17 cellular contexts compared by ENCODE assay signal in genomic region chr21:42081138-42081537, GRCh38. TPM values are rescaled to one million over a fixed set of nuclear protein-coding genes. Genes with fewer than 3 reads are reported as not detected.
DNase-seq lines count a peak whose midpoint lies in the region; ATAC-seq and TF ChIP-seq lines count a peak whose summit lies in the region.
"Had no signal": no experiment of that assay in that cellular context is flagged by ENCODE, and none has a peak within 500 bp of the region (broad histone marks: within the 10 kb centered on the region; RNA-seq: fewer than 3 reads in every experiment).

No MANE protein-coding gene starts in this region.

- no peaks in the 10 kb centered on the region for H3K36me3 Mint-ChIP-seq in mesothelial cell of epicardium
- H3K36me3 Mint-ChIP-seq: activated naive CD4-positive, alpha-beta T cell treated with anti-CD3 and anti-CD28 coated beads, Interleukin-2, amount 50 U/mL, for 24 hours; CD8-positive, alpha-beta T cell had no signal

- TF ChIP-seq CTCF in mesothelial cell of epicardium (IDR thresholded peaks at IDR 0.05; ENCODE audit: unreplicated experiment) = no peak
- TF ChIP-seq CTCF in GM13976 (IDR thresholded peaks at IDR 0.05; ENCODE audit: borderline replicate concordance, control extremely low read depth, extremely low read depth, insufficient read depth, missing control alignments) = no peak

- DNase-seq in Right ventricle myocardium inferior (ENCODE audit: missing footprints) (peak; percentile 13), Right ventricle myocardium superior (no peak), astrocyte of the hippocampus (ENCODE audit: low read depth, low spot score) (peak; percentile 56), medulla oblongata (ENCODE audit: extremely low spot score) (peak; percentile 63), mesothelial cell of epicardium (ENCODE audit: low spot score in 2 of 2, unreplicated experiment in 2 of 2) (no peak), GM13976 (ENCODE audit: low spot score) (no peak)
- DNase-seq: activated CD4-positive, alpha-beta T cell treated with anti-CD3 and anti-CD28 coated beads for 4 hours; activated CD8-positive, alpha-beta memory T cell treated with anti-CD3 and anti-CD28 coated beads, Interleukin-2, amount 50 U/mL, for 48 hours; CD8-positive, alpha-beta T cell; islet precursor cell; mucosa of descending colon; NCI-H2107; NCI-H748 treated with DMSO at 0.1 percent for 48 hours; posterior cingulate gyrus had no signal

- H3K27ac Mint-ChIP-seq in mesothelial cell of epicardium = no peak overlapping the region
- H3K27ac Mint-ChIP-seq: activated naive CD4-positive, alpha-beta T cell treated with anti-CD3 and anti-CD28 coated beads, Interleukin-2, amount 50 U/mL, for 24 hours; CD8-positive, alpha-beta T cell had no signal

- intact Hi-C loops in Right ventricle myocardium inferior (cut with DNase I) (no loop called here), Right ventricle myocardium superior (cut with DNase I) (no loop called here)

- H3K9me3 Mint-ChIP-seq in mesothelial cell of epicardium = no peaks in the 10 kb centered on the region
- H3K9me3 Mint-ChIP-seq: activated naive CD4-positive, alpha-beta T cell treated with anti-CD3 and anti-CD28 coated beads, Interleukin-2, amount 50 U/mL, for 24 hours; CD8-positive, alpha-beta T cell had no signal

- in situ Hi-C loops in GM13976 (cut with MboI; ENCODE audit: low sequenced_read_pairs, unreplicated experiment) = no loop called here

- H3K27me3 Mint-ChIP-seq in mesothelial cell of epicardium (ENCODE audit: low read depth) = peaks cover 6% of the 10 kb centered on the region
- H3K27me3 Mint-ChIP-seq: activated naive CD4-positive, alpha-beta T cell treated with anti-CD3 and anti-CD28 coated beads, Interleukin-2, amount 50 U/mL, for 24 hours had no signal

- no peak overlapping the region for H3K4me3 Mint-ChIP-seq in mesothelial cell of epicardium
- H3K4me3 Mint-ChIP-seq: activated naive CD4-positive, alpha-beta T cell treated with anti-CD3 and anti-CD28 coated beads, Interleukin-2, amount 50 U/mL, for 24 hours; CD8-positive, alpha-beta T cell had no signal

- ATAC-seq in Right ventricle myocardium inferior (no peak), Right ventricle myocardium superior (ENCODE audit: poor library complexity) (no peak), HG02678 (IDR thresholded peaks at IDR 0.05; ENCODE audit: unreplicated experiment) (no peak), HG02885 (IDR thresholded peaks at IDR 0.05; ENCODE audit: poor library complexity, unreplicated experiment) (no peak)
- ATAC-seq: CD8-positive, alpha-beta T cell had no signal

- H3K4me1 Mint-ChIP-seq in mesothelial cell of epicardium = peaks cover 27% of the 10 kb centered on the region
- H3K4me1 Mint-ChIP-seq: activated naive CD4-positive, alpha-beta T cell treated with anti-CD3 and anti-CD28 coated beads, Interleukin-2, amount 50 U/mL, for 24 hours had no signal

RNA-seq across cellular contexts. Expression of gene UMODL1, which starts 10.0 kb away (rescaled TPM):
- total RNA-seq in Right ventricle myocardium inferior (not detected), Right ventricle myocardium superior (0.05 TPM), mesothelial cell of epicardium (not detected in 3 replicates)

Comparison
In these comparisons a context has a peak if more than half of its experiments do, and no peak if none do; other contexts are left out.
1. DNase-seq: peak in Right ventricle myocardium inferior (single experiment), astrocyte of the hippocampus (single experiment) and medulla oblongata (single experiment); none in Right ventricle myocardium superior (single experiment), mesothelial cell of epicardium (0 of 2) and GM13976 (single experiment).